18 cellular contexts compared by ENCODE assay signal in genomic region chr4:79574741-79575451, GRCh38.
"Had no signal": no experiment of that assay in that cellular context is flagged by ENCODE, and none has a peak within 500 bp of the region (broad histone marks: within the 10 kb centered on the region; RNA-seq: fewer than 3 reads in every experiment).

No MANE protein-coding gene starts in this region.

- H3K4me3 ChIP-seq: right lobe of liver, testis, vagina had no signal

- H3K27me3 ChIP-seq: right lobe of liver, testis, vagina had no signal

- H3K27ac ChIP-seq: neutrophil, right lobe of liver, testis, vagina had no signal

- H3K36me3 ChIP-seq: neutrophil, right lobe of liver, vagina had no signal

- DNase-seq: activated CD4-positive, alpha-beta T cell treated with anti-CD3 and anti-CD28 coated beads, Interleukin-2, amount 50 U/mL, for 4 hours; activated CD4-positive, CD25-positive, alpha-beta regulatory T cell treated with anti-CD3 and anti-CD28 coated beads, Interleukin-2, amount 50 U/mL, for 72 hours; activated CD8-positive, alpha-beta memory T cell treated with anti-CD3 and anti-CD28 coated beads, Interleukin-2, amount 10 ng/mL, durations not matched to agents 7 days and 5 days; activated gamma-delta T cell treated with Interleukin-2 at 50 U/mL for 16 hours; activated T-cell treated with anti-CD3 and anti-CD28 coated beads, Interleukin-2, amount 50 U/mL, for 24 hours; caudate nucleus; cortex of kidney; effector memory CD4-positive, alpha-beta T cell; immature natural killer cell; left cardiac atrium; naive thymus-derived CD8-positive, alpha-beta T cell; right lobe of liver; stimulated activated CD4-positive, alpha-beta T cell treated with anti-CD3 and anti-CD28 coated beads, Interleukin-12 subunit alpha, Interleukin-12 subunit beta, amount 100 ng/mL, for 4 hours; stimulated activated naive CD4-positive, alpha-beta T cell treated with Interleukin-2 at 50 U/mL for 16 hours; T-helper 2 cell; testis had no signal

- H3K4me1 ChIP-seq: right lobe of liver, testis had no signal

- ATAC-seq: activated CD8-positive, alpha-beta memory T cell treated with anti-CD3 and anti-CD28 coated beads, Interleukin-2, amount 10 ng/mL, durations not matched to agents 7 days and 5 days; naive thymus-derived CD8-positive, alpha-beta T cell; right lobe of liver had no signal

- H3K9me3 ChIP-seq: neutrophil, right lobe of liver, testis, vagina had no signal
